14 cellular contexts compared by ENCODE assay signal in genomic region chr5:120504057-120504456, GRCh38. TPM values are rescaled to one million over a fixed set of nuclear protein-coding genes. Genes with fewer than 3 reads are reported as not detected.
DNase-seq lines count a peak whose midpoint lies in the region; ATAC-seq and TF ChIP-seq lines count a peak whose summit lies in the region.
"Had no signal": no experiment of that assay in that cellular context is flagged by ENCODE, and none has a peak within 500 bp of the region (broad histone marks: within the 10 kb centered on the region; RNA-seq: fewer than 3 reads in every experiment).

No MANE protein-coding gene starts in this region.

- H3K4me3 Mint-ChIP-seq in MCF 10A (ENCODE audit: unreplicated experiment) (no peak overlapping the region), type B pancreatic cell (no peak overlapping the region)
- H3K4me3 Mint-ChIP-seq: CD8-positive, alpha-beta memory T cell had no signal

- no peak overlapping the region for H2AFZ ChIP-seq in mammary epithelial cell (ENCODE audit: low read depth, low read length)

- H3K4me1 ChIP-seq in mammary epithelial cell (ENCODE audit: insufficient read depth, low read length) (no peaks in the 10 kb centered on the region), foreskin keratinocyte (no peaks in the 10 kb centered on the region)
- H3K4me1 ChIP-seq: BLaER1, Caco-2 had no signal

- dilution Hi-C loops in mammary epithelial cell (cut with HindIII; ENCODE audit: low sequenced_read_pairs), result no loop called here

- no peaks in the 10 kb centered on the region for H4K20me1 ChIP-seq in mammary epithelial cell (ENCODE audit: insufficient read depth, low read length)
- H4K20me1 ChIP-seq: BLaER1 had no signal

- intact Hi-C loops in MCF 10A (cut with micrococcal nuclease) (no loop called here), mammary epithelial cell (cut with micrococcal nuclease) (no loop called here)

- in situ Hi-C loops in mammary epithelial cell (cut with MboI; ENCODE audit: low sequenced_read_pairs in 2 of 2), result no loop called here

- no peaks in the 10 kb centered on the region for H3K9me3 Mint-ChIP-seq in MCF 10A (ENCODE audit: unreplicated experiment)
- no peaks in the 10 kb centered on the region for H3K9me3 Mint-ChIP-seq in type B pancreatic cell

- no peak for TF ChIP-seq CTCF in MCF 10A (IDR thresholded peaks at IDR 0.05; ENCODE audit: unreplicated experiment)
- no peak for TF ChIP-seq CTCF in mammary epithelial cell (conservative IDR thresholded peaks at IDR 0.05 in 1 of 2, IDR thresholded peaks at IDR 0.05 in 1 of 2; ENCODE audit: extremely low read depth in 1 of 2, insufficient read depth in 1 of 2, low read depth in 1 of 2, low read length in 2 of 2)
- TF ChIP-seq CTCF in cardiac fibroblast (IDR thresholded peaks at IDR 0.05; ENCODE audit: low read depth, low read length), result no peak
- no peak for TF ChIP-seq CTCF in foreskin keratinocyte (conservative IDR thresholded peaks at IDR 0.05)
- no peak for TF ChIP-seq CTCF in type B pancreatic cell (conservative IDR thresholded peaks at IDR 0.05)

- POLR2A ChIA-PET in MCF 10A (lab: Yijun Ruan, JAX), result no interaction called here

- H3K79me2 ChIP-seq in mammary epithelial cell (ENCODE audit: insufficient read depth, low read length), result no peaks in the 10 kb centered on the region

- H3K9ac ChIP-seq in mammary epithelial cell (ENCODE audit: insufficient read depth, low read length), result no peak overlapping the region
- H3K9ac ChIP-seq: BLaER1 had no signal

- H3K36me3 Mint-ChIP-seq in MCF 10A (ENCODE audit: insufficient read depth, unreplicated experiment), result no peaks in the 10 kb centered on the region
- no peaks in the 10 kb centered on the region for H3K36me3 Mint-ChIP-seq in type B pancreatic cell
- H3K36me3 Mint-ChIP-seq: CD8-positive, alpha-beta memory T cell had no signal

- H3K4me2 ChIP-seq in mammary epithelial cell (ENCODE audit: insufficient read depth, low read depth, low read length), result no peak overlapping the region
- H3K4me2 ChIP-seq: BLaER1 had no signal

- peak; percentile 39 for DNase-seq in MCF 10A (ENCODE audit: unreplicated experiment)
- no peak for DNase-seq in mammary epithelial cell
- DNase-seq in cardiac fibroblast (ENCODE audit: low read depth in 2 of 2), result peak; percentile 28 to 29
- no peak for DNase-seq in foreskin keratinocyte
- no peak for DNase-seq in type B pancreatic cell (ENCODE audit: extremely low spot score, unreplicated experiment)
- DNase-seq in NCI-H1105 (lab: John Stamatoyannopoulos, UW), result no peak
- DNase-seq: 8988T; AML-193; Caco-2; CD8-positive, alpha-beta memory T cell; DND-41; GDM1 had no signal

- H3K27me3 ChIP-seq in mammary epithelial cell (ENCODE audit: insufficient read depth, low read length) (no peaks in the 10 kb centered on the region), foreskin keratinocyte (no peaks in the 10 kb centered on the region)
- H3K27me3 ChIP-seq: BLaER1 had no signal

- no TSS peak for BruUV-seq in MCF 10A (replicated peaks; lab: Mats Ljungman, UMichigan)
- BruUV-seq in mammary epithelial cell (replicated peaks; lab: Mats Ljungman, UMichigan), result no TSS peak

- H3K27ac ChIP-seq in mammary epithelial cell (ENCODE audit: insufficient read depth, low read depth, low read length) (no peak overlapping the region), foreskin keratinocyte (no peak overlapping the region)
- H3K27ac ChIP-seq: BLaER1 had no signal

- WGBS in mammary epithelial cell (ENCODE audit: low coverage, missing lambda C conversion rate), result 72% methylated on average over 2 of the region's 2 CpGs

- H3K36me3 ChIP-seq in mammary epithelial cell (ENCODE audit: insufficient read depth, low read length), result no peaks in the 10 kb centered on the region
- H3K36me3 ChIP-seq: BLaER1 had no signal

- no peaks in the 10 kb centered on the region for H3K9me3 ChIP-seq in mammary epithelial cell (replicated peaks; ENCODE audit: insufficient read depth, low read length)
- H3K9me3 ChIP-seq: BLaER1, Caco-2 had no signal

- no peak overlapping the region for H3K27ac Mint-ChIP-seq in MCF 10A (ENCODE audit: low read depth, unreplicated experiment)
- H3K27ac Mint-ChIP-seq in type B pancreatic cell, result no peak overlapping the region

- H3K4me3 ChIP-seq in mammary epithelial cell (replicated peaks in 1 of 3; ENCODE audit: insufficient read depth in 1 of 3, low read depth in 2 of 3, low read length in 3 of 3) (no peak overlapping the region), cardiac fibroblast (replicated peaks in 1 of 2; ENCODE audit: low read depth in 2 of 2, low read length in 2 of 2) (no peak overlapping the region)
- H3K4me3 ChIP-seq: BLaER1 had no signal

- CTCF ChIA-PET in MCF 10A (lab: Yijun Ruan, JAX), result interaction anchor here (0.6 to 0.7 kb wide), 2 partner anchors 25 to 220 kb away, joined by 3 to 6 read pairs; no protein-coding TSS in a partner anchor
- CTCF ChIA-PET in mammary epithelial cell (lab: Charles Lee; ENCODE audit: low non-redundant PET), result no interaction called here

- ATAC-seq in foreskin keratinocyte (peak; percentile 70), HG02759 (IDR thresholded peaks at IDR 0.05; ENCODE audit: unreplicated experiment) (no peak)

- no peaks in the 10 kb centered on the region for H3K27me3 Mint-ChIP-seq in MCF 10A (ENCODE audit: insufficient read depth, unreplicated experiment)
- peaks cover 7% of the 10 kb centered on the region for H3K27me3 Mint-ChIP-seq in type B pancreatic cell
- H3K27me3 Mint-ChIP-seq: CD8-positive, alpha-beta memory T cell had no signal

- peaks cover 15% of the 10 kb centered on the region for H3K4me1 Mint-ChIP-seq in MCF 10A (ENCODE audit: insufficient read depth, unreplicated experiment)
- no peaks in the 10 kb centered on the region for H3K4me1 Mint-ChIP-seq in type B pancreatic cell (ENCODE audit: unreplicated experiment)
- H3K4me1 Mint-ChIP-seq: CD8-positive, alpha-beta memory T cell had no signal

RNA-seq across cellular contexts. Expression of gene PRR16, which starts 40.0 kb away (rescaled TPM):
- total RNA-seq in MCF 10A (2022), result 11.9 and 18.9 TPM in 2 replicates
- 1 to 10 TPM; 1.3 to 3.2 TPM for total RNA-seq in mammary epithelial cell
- 4.6 TPM for polyA plus RNA-seq in mammary epithelial cell
- polyA minus RNA-seq in mammary epithelial cell, result not detected
- 0.07 TPM in 1 of 2 replicates, not detected in the other for total RNA-seq in foreskin keratinocyte
- polyA plus RNA-seq in foreskin keratinocyte, result not detected in 2 replicates
- total RNA-seq in type B pancreatic cell (ENCODE audit: low replicate concordance), result 2.1 TPM in 2 replicates
- total RNA-seq: Caco-2; CD8-positive, alpha-beta memory T cell had no signal
- polyA plus RNA-seq: CD8-positive, alpha-beta memory T cell had no signal

Comparison
In these comparisons a context has a peak if more than half of its experiments do, and no peak if none do; other contexts are left out.
1. DNase-seq: peak in MCF 10A (single experiment) and cardiac fibroblast (2 of 2); none in mammary epithelial cell (single experiment), foreskin keratinocyte (0 of 2), type B pancreatic cell (single experiment) and NCI-H1105 (single experiment).